17 cellular contexts compared by ENCODE assay signal in the genomic region with DNA sequence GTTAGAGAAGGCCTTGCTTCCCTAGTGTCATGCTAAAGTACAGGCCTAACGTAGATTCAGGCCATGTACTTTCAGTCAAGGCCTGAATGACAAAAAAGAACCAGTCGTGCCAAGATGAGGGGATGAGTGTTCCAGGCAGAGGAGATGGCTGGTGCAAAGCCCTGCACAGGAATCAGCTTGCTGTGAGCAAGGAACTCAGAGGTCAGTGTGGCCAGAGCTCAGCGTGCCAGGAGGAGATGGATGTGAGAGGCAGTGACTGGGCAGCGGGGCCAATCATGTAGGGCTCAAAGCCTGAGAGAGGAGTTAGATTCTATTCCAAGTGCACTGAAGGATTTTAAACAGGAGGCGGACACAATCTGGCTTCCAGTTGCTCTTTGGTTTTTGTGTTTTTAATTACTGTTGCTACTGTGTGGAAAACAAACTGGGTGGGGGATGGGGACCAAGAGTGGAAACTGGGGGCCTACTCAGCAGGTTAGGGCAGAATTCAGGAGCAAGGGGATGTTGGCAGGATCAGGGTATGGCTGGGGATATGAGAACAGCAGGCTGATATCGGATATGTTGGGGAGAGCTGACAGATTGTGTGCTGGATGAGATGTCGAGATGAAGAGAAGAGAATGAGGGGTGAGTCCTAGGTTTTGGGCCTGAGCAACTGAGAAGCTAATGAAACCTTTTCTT.
DNase-seq lines count a peak whose midpoint lies in the region; ATAC-seq, FAIRE-seq and TF ChIP-seq lines count a peak whose summit lies in the region.
"Had no signal": no experiment of that assay in that cellular context is flagged by ENCODE, and none has a peak within 500 bp of the region (broad histone marks: within the 10 kb centered on the region; RNA-seq: fewer than 3 reads in every experiment).

No MANE protein-coding gene starts in this region.

- H3K9ac ChIP-seq in fibroblast of lung (ENCODE audit: insufficient read depth, low read length), result no peak overlapping the region

- H3K9me3 Mint-ChIP-seq in activated CD8-positive, alpha-beta memory T cell treated with anti-CD3 and anti-CD28 coated beads, Interleukin-2, amount 10 ng/mL, durations not matched to agents 7 days and 5 days (ENCODE audit: low read depth), result no peaks in the 10 kb centered on the region
- H3K9me3 Mint-ChIP-seq: activated T-cell treated with anti-CD3 and anti-CD28 coated beads, Interleukin-2, amount 50 U/mL, for 24 hours; naive thymus-derived CD8-positive, alpha-beta T cell had no signal

- CTCF ChIA-PET in activated CD8-positive, alpha-beta memory T cell treated with anti-CD3 and anti-CD28 coated beads, Interleukin-2, amount 10 ng/mL, durations not matched to agents 7 days and 5 days (lab: Charles Lee), result no interaction called here

- H2AFZ ChIP-seq in fibroblast of lung (ENCODE audit: low read length), result no peak overlapping the region

- peaks cover 15% of the 10 kb centered on the region for H3K4me1 ChIP-seq in fibroblast of lung (ENCODE audit: control insufficient read depth, extremely low read depth, insufficient read depth, low read length)
- H3K4me1 ChIP-seq: A549 had no signal

- no peak for DNase-seq in activated CD8-positive, alpha-beta memory T cell treated with anti-CD3 and anti-CD28 coated beads, Interleukin-2, amount 10 ng/mL, durations not matched to agents 7 days and 5 days
- DNase-seq in activated CD8-positive, alpha-beta memory T cell treated with anti-CD3 and anti-CD28 coated beads for 24 hours, result no peak
- DNase-seq in fibroblast of lung (ENCODE audit: low read depth in 2 of 2) (peak; percentile 8 to 50), midbrain (lab: John Stamatoyannopoulos, UW) (peak; percentile 50), cortex of kidney (lab: John Stamatoyannopoulos, UW) (no peak), NCI-H2029 (lab: John Stamatoyannopoulos, UW) (no peak), GM19239 (ENCODE audit: insufficient read length, low spot score) (no peak)
- DNase-seq: activated T-cell treated with anti-CD3 and anti-CD28 coated beads, Interleukin-2, amount 50 U/mL, for 24 hours; H7; Karpas-422; naive thymus-derived CD8-positive, alpha-beta T cell; NCI-H1930; NCI-H774; RPMI8226; T-helper 2 cell had no signal

- ATAC-seq in activated CD8-positive, alpha-beta memory T cell treated with anti-CD3 and anti-CD28 coated beads, Interleukin-2, amount 10 ng/mL, durations not matched to agents 7 days and 5 days, result no peak
- ATAC-seq: A549; naive thymus-derived CD8-positive, alpha-beta T cell had no signal

- no peak for TF ChIP-seq CTCF in fibroblast of lung (conservative IDR thresholded peaks at IDR 0.05 in 1 of 2, IDR thresholded peaks at IDR 0.05 in 1 of 2; ENCODE audit: low read depth in 1 of 2, low read length in 2 of 2)

- H3K27me3 Mint-ChIP-seq in activated CD8-positive, alpha-beta memory T cell treated with anti-CD3 and anti-CD28 coated beads, Interleukin-2, amount 10 ng/mL, durations not matched to agents 7 days and 5 days, result no peaks in the 10 kb centered on the region
- H3K27me3 Mint-ChIP-seq: activated T-cell treated with anti-CD3 and anti-CD28 coated beads, Interleukin-2, amount 50 U/mL, for 24 hours; naive thymus-derived CD8-positive, alpha-beta T cell had no signal

- no peaks in the 10 kb centered on the region for H3K9me3 ChIP-seq in fibroblast of lung (ENCODE audit: control insufficient read depth, insufficient read depth, low read depth, low read length)
- H3K9me3 ChIP-seq: A549 had no signal

- H3K4me1 Mint-ChIP-seq in activated CD8-positive, alpha-beta memory T cell treated with anti-CD3 and anti-CD28 coated beads, Interleukin-2, amount 10 ng/mL, durations not matched to agents 7 days and 5 days, result peaks cover 26% of the 10 kb centered on the region

- H3K27ac ChIP-seq in fibroblast of lung (ENCODE audit: insufficient read depth, low read length) (peak overlapping the region; percentile 55), temporal lobe (ENCODE audit: low read depth, low read length) (peak overlapping the region; percentile 96)
- H3K27ac ChIP-seq: A549 had no signal

- H3K4me3 ChIP-seq in fibroblast of lung (replicated peaks in 1 of 4; ENCODE audit: control extremely low read depth in 1 of 4, insufficient read depth in 1 of 4, low read depth in 3 of 4, low read length in 4 of 4), result no peak overlapping the region
- H3K4me3 ChIP-seq: A549 had no signal

- H3K36me3 ChIP-seq in fibroblast of lung (ENCODE audit: control insufficient read depth, insufficient read depth, low read length), result no peaks in the 10 kb centered on the region

- FAIRE-seq in GM19239 (lab: Jason Lieb, UNC), result no peak
- FAIRE-seq: A549 had no signal

- H3K27me3 ChIP-seq in fibroblast of lung (ENCODE audit: control insufficient read depth, insufficient read depth, low read length), result no peaks in the 10 kb centered on the region

- H4K20me1 ChIP-seq in fibroblast of lung (ENCODE audit: control insufficient read depth, extremely low read depth, insufficient read depth, low read length), result no peaks in the 10 kb centered on the region

- peak overlapping the region; percentile 8 for H3K27ac Mint-ChIP-seq in activated CD8-positive, alpha-beta memory T cell treated with anti-CD3 and anti-CD28 coated beads, Interleukin-2, amount 10 ng/mL, durations not matched to agents 7 days and 5 days

- no peaks in the 10 kb centered on the region for H3K79me2 ChIP-seq in fibroblast of lung (ENCODE audit: control insufficient read depth, insufficient read depth, low read length)

- H3K36me3 Mint-ChIP-seq in activated CD8-positive, alpha-beta memory T cell treated with anti-CD3 and anti-CD28 coated beads, Interleukin-2, amount 10 ng/mL, durations not matched to agents 7 days and 5 days, result no peaks in the 10 kb centered on the region

- peak overlapping the region; percentile 33 for H3K4me2 ChIP-seq in fibroblast of lung (ENCODE audit: extremely low read depth, insufficient read depth, low read length)
- H3K4me2 ChIP-seq: A549 had no signal

- no peak overlapping the region for H3K4me3 Mint-ChIP-seq in activated CD8-positive, alpha-beta memory T cell treated with anti-CD3 and anti-CD28 coated beads, Interleukin-2, amount 10 ng/mL, durations not matched to agents 7 days and 5 days
- H3K4me3 Mint-ChIP-seq: activated T-cell treated with anti-CD3 and anti-CD28 coated beads, Interleukin-2, amount 50 U/mL, for 24 hours; naive thymus-derived CD8-positive, alpha-beta T cell had no signal

Comparison
In these comparisons a context has a peak if more than half of its experiments do, and no peak if none do; other contexts are left out.
1. DNase-seq: peak in fibroblast of lung (2 of 2) and midbrain (single experiment); none in activated CD8-positive, alpha-beta memory T cell treated with anti-CD3 and anti-CD28 coated beads, Interleukin-2, amount 10 ng/mL, durations not matched to agents 7 days and 5 days (single experiment), activated CD8-positive, alpha-beta memory T cell treated with anti-CD3 and anti-CD28 coated beads for 24 hours (single experiment), cortex of kidney (single experiment), NCI-H2029 (single experiment) and GM19239 (single experiment).